In the genomic region with DNA sequence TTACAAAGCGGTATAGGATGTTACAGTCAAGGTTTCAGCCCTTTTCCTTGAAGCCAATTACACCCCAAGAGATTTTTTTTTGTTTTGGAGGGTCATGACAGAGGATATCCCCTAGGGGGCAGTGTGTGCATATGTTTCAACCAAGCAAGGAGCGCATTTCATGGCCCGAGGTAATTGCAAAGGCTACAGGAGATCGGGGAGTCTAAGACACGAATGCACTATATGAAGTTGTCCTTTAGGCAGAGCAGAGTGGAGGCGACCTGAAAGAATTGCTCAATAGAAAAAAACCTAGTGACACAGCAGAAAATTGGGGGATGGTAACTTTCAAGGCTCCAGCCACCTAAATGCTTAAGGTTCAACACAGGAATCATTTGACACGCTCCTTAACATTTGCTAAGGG, we compare ENCODE assay signal across 9 cellular contexts.
DNase-seq lines count a peak whose midpoint lies in the region; ATAC-seq, FAIRE-seq and TF ChIP-seq lines count a peak whose summit lies in the region.
"Had no signal": no experiment of that assay in that cellular context is flagged by ENCODE, and none has a peak within 500 bp of the region (broad histone marks: within the 10 kb centered on the region; RNA-seq: fewer than 3 reads in every experiment).

No MANE protein-coding gene starts in this region.

- 13 to 16% (median 15%) methylated on average over 7 of the region's 7 CpGs for WGBS in small intestine, 3 donors

- no peaks in the 10 kb centered on the region for H3K36me3 ChIP-seq in small intestine (ENCODE audit: control insufficient read depth in 2 of 2, insufficient read depth in 2 of 2, low read length in 2 of 2)

- POLR2A ChIA-PET in T-cell (lab: Charles Lee): no interaction called here

- CTCF ChIA-PET in T-cell (lab: Charles Lee): interaction anchor here (0.6 to 1.0 kb wide), 4 partner anchors 21 to 1600 kb away, joined by 3 to 9 read pairs (median 3); no protein-coding TSS in a partner anchor

- H3K4me3 Mint-ChIP-seq in T-cell: no peak overlapping the region
- H3K4me3 Mint-ChIP-seq: stimulated activated naive CD8-positive, alpha-beta T cell treated with anti-CD3 and anti-CD28 coated beads, Interleukin-15, Interleukin-2, amounts not matched to agents 100 ng/mL and 50 ng/mL, for 24 hours had no signal

- DNase-seq in Right ventricle myocardium inferior (ENCODE audit: missing footprints) (no peak), cardiac septum (ENCODE audit: low spot score) (no peak), NCI-H146 treated with DMSO at 0.1 percent for 48 hours (lab: John Stamatoyannopoulos, UW; ENCODE audit: unreplicated experiment) (peak; percentile 46), T-cell (peak in 33 of 34 experiments; percentile 12 to 63 (median 39)), astrocyte of the cerebellum (ENCODE audit: low read depth) (peak; percentile 75), hypothalamus (lab: John Stamatoyannopoulos, UW) (peak in 35 of 51 donors; percentile 1 to 89 (median 29)), small intestine (peak; percentile 81)

- no peaks in the 10 kb centered on the region for H3K9me3 ChIP-seq in small intestine (ENCODE audit: control insufficient read depth, low read depth)

- H3K9me3 Mint-ChIP-seq in T-cell: no peaks in the 10 kb centered on the region
- H3K9me3 Mint-ChIP-seq: stimulated activated naive CD8-positive, alpha-beta T cell treated with anti-CD3 and anti-CD28 coated beads, Interleukin-15, Interleukin-2, amounts not matched to agents 100 ng/mL and 50 ng/mL, for 24 hours had no signal

- intact Hi-C loops in Right ventricle myocardium inferior (cut with DNase I) (loop anchor here (2.0 to 10.0 kb wide), 3 partner anchors 367 to 1599 kb away; no protein-coding TSS in a partner anchor), cardiac septum (cut with DNase I) (loop anchor here (2.0 to 10.0 kb wide), 8 partner anchors 219 to 1599 kb away; partner anchors contain the start of gene PARD3B)

- H3K27ac ChIP-seq in small intestine (ENCODE audit: low read depth in 1 of 2, low read length in 1 of 2): no peak overlapping the region

- peak; percentile 79 for ATAC-seq in Right ventricle myocardium inferior
- ATAC-seq in HG02870 (IDR thresholded peaks at IDR 0.05; ENCODE audit: unreplicated experiment): peak; percentile 84
- ATAC-seq in T-cell (replicated peaks in 1 of 4): peak; percentile 64 to 81 (median 73)

- in situ Hi-C loops in astrocyte of the cerebellum (cut with HindIII; ENCODE audit: low sequenced_read_pairs): loop anchor here (5.0 kb wide), 1 partner anchor 372 kb away; no protein-coding TSS in a partner anchor

- no peaks in the 10 kb centered on the region for H3K4me1 ChIP-seq in small intestine (ENCODE audit: control insufficient read depth in 2 of 2, insufficient read depth in 1 of 2, low read depth in 1 of 2, low read length in 1 of 2)

- no peaks in the 10 kb centered on the region for H3K36me3 Mint-ChIP-seq in T-cell

- FAIRE-seq in small intestine (lab: Jason Lieb, UNC): no peak

- peaks cover 2 to 5% (median 3%) of the 10 kb centered on the region in 3 donors for H3K4me1 Mint-ChIP-seq in T-cell

- no peak overlapping the region for H3K27ac Mint-ChIP-seq in T-cell
- H3K27ac Mint-ChIP-seq: stimulated activated naive CD8-positive, alpha-beta T cell treated with anti-CD3 and anti-CD28 coated beads, Interleukin-15, Interleukin-2, amounts not matched to agents 100 ng/mL and 50 ng/mL, for 24 hours had no signal

- H3K4me3 ChIP-seq in astrocyte of the cerebellum (ENCODE audit: low read depth, low read length) (no peak overlapping the region), small intestine (ENCODE audit: low read depth in 1 of 2, low read length in 2 of 2) (no peak overlapping the region)

- H3K27me3 ChIP-seq in small intestine (ENCODE audit: control insufficient read depth in 2 of 2, insufficient read depth in 2 of 2, low read length in 2 of 2): no peaks in the 10 kb centered on the region

- H3K27me3 Mint-ChIP-seq in T-cell: peaks cover 17 to 20% of the 10 kb centered on the region in 2 donors

- peak; percentile 77 for TF ChIP-seq CTCF in astrocyte of the cerebellum (IDR thresholded peaks at IDR 0.05; ENCODE audit: low read depth, low read length, missing control alignments)

Comparison
In these comparisons a context has a peak if more than half of its experiments do, and no peak if none do; other contexts are left out.
1. DNase-seq: peak in NCI-H146 treated with DMSO at 0.1 percent for 48 hours (single experiment), T-cell (33 of 34), astrocyte of the cerebellum (single experiment), hypothalamus (35 of 51) and small intestine (single experiment); none in Right ventricle myocardium inferior (single experiment) and cardiac septum (single experiment).
2. Peak in every context shown above with its lines, with median percentiles within 50 percentile points of each other: ATAC-seq.